ENCODE assay signal across 29 cellular contexts in the genomic region with DNA sequence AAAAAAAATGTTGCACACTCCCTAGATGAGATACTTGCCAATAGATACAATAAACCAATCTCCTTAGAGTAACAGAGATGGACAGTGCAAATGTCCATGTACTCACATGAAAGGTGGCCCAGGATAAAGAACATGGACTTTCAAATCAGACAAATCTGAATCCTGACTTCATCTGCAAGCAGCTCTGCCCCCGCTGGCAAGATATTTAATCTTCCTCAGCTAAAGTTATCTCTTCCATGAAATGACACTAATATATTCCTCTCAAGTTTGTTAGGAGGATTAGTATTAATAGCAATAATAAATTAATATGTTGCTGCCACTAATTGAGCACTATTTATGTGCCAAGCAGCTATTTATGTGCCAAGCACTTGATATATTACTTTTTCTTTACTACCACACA.
A peak's percentile ranks its signal among the peaks of the same experiment; 100 is the strongest.
DNase-seq lines count a peak whose midpoint lies in the region; ATAC-seq and TF ChIP-seq lines count a peak whose summit lies in the region.
"Had no signal": no experiment of that assay in that cellular context is flagged by ENCODE, and none has a peak within 500 bp of the region (broad histone marks: within the 10 kb centered on the region; RNA-seq: fewer than 3 reads in every experiment).

No MANE protein-coding gene starts in this region.

- ATAC-seq in HG03196 (IDR thresholded peaks at IDR 0.05; ENCODE audit: unreplicated experiment) (no peak), GM18861 (IDR thresholded peaks at IDR 0.05; ENCODE audit: unreplicated experiment) (no peak)
- ATAC-seq: activated CD8-positive, alpha-beta T cell treated with anti-CD3 and anti-CD28 coated beads, Interleukin-2, amount 10 ng/mL, durations not matched to agents 7 days and 5 days; body of pancreas; heart right ventricle; psoas muscle; sciatic nerve had no signal

- H3K36me3 Mint-ChIP-seq in osteocyte (ENCODE audit: unreplicated experiment) (no peaks in the 10 kb centered on the region), HFFc6 (ENCODE audit: low read depth) (no peaks in the 10 kb centered on the region)
- H3K36me3 Mint-ChIP-seq: IgD-negative memory B cell had no signal

- H3K4me3 Mint-ChIP-seq in osteocyte (ENCODE audit: unreplicated experiment) = no peak overlapping the region
- H3K4me3 Mint-ChIP-seq in HFFc6 = no peak overlapping the region
- H3K4me3 Mint-ChIP-seq: activated CD8-positive, alpha-beta T cell treated with anti-CD3 and anti-CD28 coated beads, Interleukin-2, amount 10 ng/mL, durations not matched to agents 7 days and 5 days; IgD-negative memory B cell; T-helper 2 cell treated with Interferon-gamma antibody and Interleukin-4, amounts not matched to agents 5 μg/mL and 100 μg/mL, for 36 hours had no signal

- H3K27ac Mint-ChIP-seq in osteocyte (ENCODE audit: unreplicated experiment) = no peak overlapping the region
- H3K27ac Mint-ChIP-seq in HFFc6 = no peak overlapping the region
- H3K27ac Mint-ChIP-seq: activated CD8-positive, alpha-beta T cell treated with anti-CD3 and anti-CD28 coated beads, Interleukin-2, amount 10 ng/mL, durations not matched to agents 7 days and 5 days; activated T-helper 2 cell treated with anti-CD3 and anti-CD28 coated beads, Interferon-gamma antibody, Interleukin-2, Interleukin-4, amounts not matched to agents 10 μg/mL and 5 μg/mL and 100 μg/mL, durations not matched to agents 14 hours and 24 hours and 36 hours; IgD-negative memory B cell; T-helper 2 cell treated with Interferon-gamma antibody and Interleukin-4, amounts not matched to agents 5 μg/mL and 100 μg/mL, for 36 hours had no signal

- DNase-seq in DMS 273 (lab: John Stamatoyannopoulos, UW; ENCODE audit: unreplicated experiment) (peak; percentile 38), DMS 273 treated with DMSO at 0.1 percent for 48 hours (lab: John Stamatoyannopoulos, UW) (no peak), M059J (ENCODE audit: low read depth) (peak; percentile 7), choroid plexus epithelial cell (ENCODE audit: low read depth) (peak; percentile 7), osteocyte (ENCODE audit: extremely low spot score, unreplicated experiment) (no peak), HFFc6 (no peak)
- DNase-seq: 8988T; activated CD8-positive, alpha-beta T cell treated with anti-CD3 and anti-CD28 coated beads, Interleukin-2, amount 10 ng/mL, durations not matched to agents 7 days and 5 days; activated naive CD4-positive, alpha-beta T cell treated with anti-CD3 and anti-CD28 coated beads, Interleukin-2, amount 50 U/mL, for 16 hours; body of pancreas; COR-L47; DMS79 treated with DMSO at 0.1 percent for 48 hours; H7; heart right ventricle; NCI-H1105; NCI-H187 treated with DMSO at 0.1 percent for 48 hours; NCI-H526; Peyer's patch; psoas muscle; SIG-M5; stimulated activated CD4-positive, alpha-beta T cell treated with anti-CD3 and anti-CD28 coated beads, Interleukin-12 subunit alpha, Interleukin-12 subunit beta, amount 100 ng/mL, for 4 hours; stimulated activated CD4-positive, alpha-beta T cell treated with anti-CD3 and anti-CD28 coated beads, Interleukin-2, amount 100 ng/mL, for 48 hours; transverse colon had no signal

- H3K9me3 Mint-ChIP-seq in osteocyte (ENCODE audit: unreplicated experiment) (no peaks in the 10 kb centered on the region), HFFc6 (no peaks in the 10 kb centered on the region)
- H3K9me3 Mint-ChIP-seq: activated T-helper 2 cell treated with anti-CD3 and anti-CD28 coated beads, Interferon-gamma antibody, Interleukin-2, Interleukin-4, amounts not matched to agents 10 μg/mL and 5 μg/mL and 100 μg/mL, durations not matched to agents 14 hours and 24 hours and 36 hours; IgD-negative memory B cell; T-helper 2 cell treated with Interferon-gamma antibody and Interleukin-4, amounts not matched to agents 5 μg/mL and 100 μg/mL, for 36 hours had no signal

- peaks cover 18% of the 10 kb centered on the region for H3K27me3 Mint-ChIP-seq in osteocyte (ENCODE audit: unreplicated experiment)
- no peaks in the 10 kb centered on the region; the same call in 1 of the 2 replicates for H3K27me3 Mint-ChIP-seq in HFFc6 (ENCODE audit: insufficient read depth)

- H3K4me1 Mint-ChIP-seq in osteocyte (ENCODE audit: unreplicated experiment) (no peaks in the 10 kb centered on the region), HFFc6 (ENCODE audit: low read depth) (peaks cover 9% of the 10 kb centered on the region)

- TF ChIP-seq CTCF in choroid plexus epithelial cell (conservative IDR thresholded peaks at IDR 0.05; ENCODE audit: low read depth, low read length) = peak; percentile 19
- TF ChIP-seq CTCF in osteocyte (IDR thresholded peaks at IDR 0.05) = peak; percentile 20
- TF ChIP-seq CTCF in HFFc6 (IDR thresholded peaks at IDR 0.05) = no peak

- H3K4me3 ChIP-seq in choroid plexus epithelial cell (ENCODE audit: low read depth, low read length) = no peak overlapping the region
- H3K4me3 ChIP-seq: body of pancreas, heart right ventricle, Peyer's patch, psoas muscle, transverse colon had no signal

Comparison
In these comparisons a context has a peak if more than half of its experiments do, and no peak if none do; other contexts are left out.
1. DNase-seq: peak in DMS 273 (single experiment), M059J (single experiment) and choroid plexus epithelial cell (single experiment); none in DMS 273 treated with DMSO at 0.1 percent for 48 hours (single experiment), osteocyte (single experiment) and HFFc6 (single experiment).